Comparison of ENCODE assay signal across 31 cellular contexts in the genomic region with DNA sequence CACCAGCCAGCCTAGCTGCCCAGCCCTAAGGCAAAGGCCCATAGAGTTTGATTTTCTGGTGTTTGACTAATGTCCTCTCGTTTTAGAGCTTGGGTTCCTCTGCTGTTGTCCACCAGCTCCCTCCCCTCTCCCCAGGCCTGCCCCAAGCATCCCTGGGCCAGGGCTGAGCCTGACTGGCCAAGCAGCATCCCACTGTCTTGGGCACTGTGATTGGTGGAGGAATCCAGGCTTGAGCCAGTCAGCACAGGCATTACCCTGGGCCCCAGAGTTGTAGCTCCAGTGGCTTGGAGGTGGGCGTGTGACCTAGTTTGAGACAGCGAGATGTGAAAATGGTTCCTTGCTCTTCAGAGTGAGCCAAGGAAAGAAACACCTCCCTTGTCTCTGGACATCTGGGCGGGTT.
DNase-seq lines count a peak whose midpoint lies in the region; ATAC-seq and TF ChIP-seq lines count a peak whose summit lies in the region.
"Had no signal": no experiment of that assay in that cellular context is flagged by ENCODE, and none has a peak within 500 bp of the region (broad histone marks: within the 10 kb centered on the region; RNA-seq: fewer than 3 reads in every experiment).

No MANE protein-coding gene starts in this region.

- intact Hi-C loops in activated CD4-positive, alpha-beta T cell treated with anti-CD3 and anti-CD28 coated beads, Interleukin-2, amount 10 ng/mL, durations not matched to agents 24 days and 14 days (cut with micrococcal nuclease), result no loop called here
- intact Hi-C loops in naive thymus-derived CD4-positive, alpha-beta T cell (cut with micrococcal nuclease), result no loop called here
- intact Hi-C loops in upper lobe of right lung (cut with DNase I) (no loop called here), A673 (cut with micrococcal nuclease; ENCODE audit: unreplicated experiment) (no loop called here)

- no peaks in the 10 kb centered on the region for H3K36me3 Mint-ChIP-seq in activated CD4-positive, alpha-beta T cell treated with anti-CD3 and anti-CD28 coated beads, Interleukin-2, amount 10 ng/mL, durations not matched to agents 24 days and 14 days (ENCODE audit: low read depth)
- no peaks in the 10 kb centered on the region for H3K36me3 Mint-ChIP-seq in naive thymus-derived CD4-positive, alpha-beta T cell

- H3K4me3 Mint-ChIP-seq in activated CD4-positive, alpha-beta T cell treated with anti-CD3 and anti-CD28 coated beads, Interleukin-2, amount 10 ng/mL, durations not matched to agents 24 days and 14 days, result no peak overlapping the region
- no peak overlapping the region for H3K4me3 Mint-ChIP-seq in naive thymus-derived CD4-positive, alpha-beta T cell
- H3K4me3 Mint-ChIP-seq: activated naive CD4-positive, alpha-beta T cell treated with anti-CD3 and anti-CD28 coated beads for 36 hours; activated T-cell treated with anti-CD3 and anti-CD28 coated beads, Interleukin-2, amount 50 U/mL, for 72 hours; HFFc6 had no signal

- TF ChIP-seq CTCF in RWPE1 (conservative IDR thresholded peaks at IDR 0.05; ENCODE audit: low read depth) (no peak), upper lobe of right lung (IDR thresholded peaks at IDR 0.05) (no peak), A673 (conservative IDR thresholded peaks at IDR 0.05; ENCODE audit: low read depth, low read length) (no peak)

- POLR2A ChIA-PET in RWPE1 (lab: Yijun Ruan, JAX; ENCODE audit: low non-redundant PET), result interaction anchor here (0.6 kb wide), 3 partner anchors 31 to 155 kb away, joined by 3 to 4 read pairs (median 3); no protein-coding TSS in a partner anchor
- POLR2A ChIA-PET in naive thymus-derived CD4-positive, alpha-beta T cell (lab: Charles Lee), result interaction anchor here (1.5 to 2.7 kb wide), 3 partner anchors 11 to 155 kb away, joined by 4 to 12 read pairs (median 10); a partner anchor contains a TSS
- POLR2A ChIA-PET in A673 (lab: Charles Lee; ENCODE audit: low non-redundant PET), result no interaction called here

- H3K9me3 ChIP-seq in naive thymus-derived CD4-positive, alpha-beta T cell (ENCODE audit: control insufficient read depth in 2 of 3, low read length in 3 of 3), result no peaks in the 10 kb centered on the region
- no peaks in the 10 kb centered on the region for H3K9me3 ChIP-seq in upper lobe of right lung
- no peaks in the 10 kb centered on the region for H3K9me3 ChIP-seq in A673 (ENCODE audit: low read depth, low read length, poor library complexity, severe bottlenecking)
- H3K9me3 ChIP-seq: esophagus squamous epithelium, heart right ventricle, Peyer's patch, sigmoid colon, transverse colon had no signal

- H3K4me3 ChIP-seq in naive thymus-derived CD4-positive, alpha-beta T cell (ENCODE audit: low read length), result no peak overlapping the region
- no peak overlapping the region for H3K4me3 ChIP-seq in upper lobe of right lung
- no peak overlapping the region for H3K4me3 ChIP-seq in A673 (ENCODE audit: low read depth, low read length, poor library complexity, severe bottlenecking)
- H3K4me3 ChIP-seq: esophagus squamous epithelium, GM23248, heart right ventricle, Peyer's patch, sigmoid colon, transverse colon had no signal

- H3K4me1 ChIP-seq in naive thymus-derived CD4-positive, alpha-beta T cell (ENCODE audit: control insufficient read depth in 2 of 2, insufficient read depth in 2 of 2, low read length in 2 of 2), result peaks cover 0 to 17% of the 10 kb centered on the region in 2 donors
- peaks cover 18% of the 10 kb centered on the region for H3K4me1 ChIP-seq in upper lobe of right lung
- H3K4me1 ChIP-seq in A673 (ENCODE audit: insufficient read depth, low read length, poor library complexity, severe bottlenecking), result peaks cover 22% of the 10 kb centered on the region

- no peaks in the 10 kb centered on the region for H3K27me3 Mint-ChIP-seq in activated CD4-positive, alpha-beta T cell treated with anti-CD3 and anti-CD28 coated beads, Interleukin-2, amount 10 ng/mL, durations not matched to agents 24 days and 14 days
- H3K27me3 Mint-ChIP-seq in naive thymus-derived CD4-positive, alpha-beta T cell, result no peaks in the 10 kb centered on the region

- CTCF ChIA-PET in RWPE1 (lab: Yijun Ruan, JAX) (interaction anchor here (0.6 to 0.8 kb wide), 2 partner anchors 248 to 294 kb away, joined by 3 read pairs; no protein-coding TSS in a partner anchor), A673 (lab: Charles Lee) (no interaction called here)
- CTCF ChIA-PET in naive thymus-derived CD4-positive, alpha-beta T cell (lab: Charles Lee), result interaction anchor here (1.5 kb wide), 1 partner anchor 294 kb away, joined by 7 read pairs; no protein-coding TSS in a partner anchor

- BruUV-seq in A673 (replicated peaks; lab: Mats Ljungman, UMichigan), result no TSS peak

- H3K36me3 ChIP-seq in naive thymus-derived CD4-positive, alpha-beta T cell (ENCODE audit: control insufficient read depth in 2 of 3, insufficient read depth in 3 of 3, low read length in 3 of 3), result no peaks in the 10 kb centered on the region
- H3K36me3 ChIP-seq in upper lobe of right lung, result no peaks in the 10 kb centered on the region
- no peaks in the 10 kb centered on the region for H3K36me3 ChIP-seq in A673 (ENCODE audit: insufficient read depth, low read length, poor library complexity, severe bottlenecking)
- H3K36me3 ChIP-seq: esophagus squamous epithelium, heart right ventricle, Peyer's patch, sigmoid colon, transverse colon had no signal

- ATAC-seq in naive thymus-derived CD4-positive, alpha-beta T cell, result no peak
- ATAC-seq in upper lobe of right lung (no peak), GM21381 (IDR thresholded peaks at IDR 0.05; ENCODE audit: unreplicated experiment) (no peak), esophagus mucosa (no peak)
- ATAC-seq: heart right ventricle, left ventricle myocardium superior had no signal

- no peak for DNase-seq in activated CD4-positive, alpha-beta T cell treated with anti-CD3 and anti-CD28 coated beads, Interleukin-2, amount 10 ng/mL, durations not matched to agents 24 days and 14 days
- no peak for DNase-seq in activated CD4-positive, alpha-beta T cell treated with anti-CD3 and anti-CD28 coated beads, Interleukin-2, amount 50 U/mL, for 48 hours
- DNase-seq in RWPE1 (ENCODE audit: low spot score) (no peak), upper lobe of right lung (peak; percentile 43), A673 (ENCODE audit: low spot score) (no peak)
- DNase-seq in naive thymus-derived CD4-positive, alpha-beta T cell, result no peak
- DNase-seq: 8988T; activated naive CD4-positive, alpha-beta T cell treated with anti-CD3 and anti-CD28 coated beads for 36 hours; activated T-cell treated with anti-CD3 and anti-CD28 coated beads, Interleukin-2, amount 50 U/mL, for 72 hours; caudate nucleus; dermis blood vessel endothelial cell; esophagus squamous epithelium; foreskin melanocyte; GM23248; heart right ventricle; HFFc6; left ventricle myocardium superior; NCI-H1048; NCI-H2107; NCI-H446; NCI-H774; SIG-M5; sigmoid colon; stimulated activated CD4-positive, alpha-beta T cell treated with anti-CD3 and anti-CD28 coated beads, Interleukin-12 subunit alpha, Interleukin-12 subunit beta, amount 100 ng/mL, for 4 hours; stimulated activated CD4-positive, alpha-beta T cell treated with anti-CD3 and anti-CD28 coated beads, Interleukin-2, amount 100 ng/mL, for 48 hours; SW 1271; T-helper 9 cell; transverse colon had no signal

- no peaks in the 10 kb centered on the region for H3K27me3 ChIP-seq in naive thymus-derived CD4-positive, alpha-beta T cell (ENCODE audit: control insufficient read depth in 2 of 2, insufficient read depth in 2 of 2, low read length in 2 of 2)
- H3K27me3 ChIP-seq in upper lobe of right lung (no peaks in the 10 kb centered on the region), A673 (replicated peaks; ENCODE audit: insufficient read depth, low read depth, low read length, poor library complexity) (no peaks in the 10 kb centered on the region)
- H3K27me3 ChIP-seq: esophagus squamous epithelium, heart right ventricle, Peyer's patch, sigmoid colon, transverse colon had no signal

- H3K27ac ChIP-seq in RWPE1, result peak overlapping the region; percentile 83
- no peak overlapping the region for H3K27ac ChIP-seq in naive thymus-derived CD4-positive, alpha-beta T cell (ENCODE audit: low read depth, low read length)
- H3K27ac ChIP-seq in upper lobe of right lung, result no peak overlapping the region
- no peak overlapping the region for H3K27ac ChIP-seq in A673 (ENCODE audit: low read depth, low read length, poor library complexity, severe bottlenecking)
- H3K27ac ChIP-seq: GM23248, Peyer's patch, transverse colon had no signal

- peaks cover 19% of the 10 kb centered on the region for H3K4me1 Mint-ChIP-seq in activated CD4-positive, alpha-beta T cell treated with anti-CD3 and anti-CD28 coated beads, Interleukin-2, amount 10 ng/mL, durations not matched to agents 24 days and 14 days
- peaks cover 0 to 28% (median 22%) of the 10 kb centered on the region in 7 donors for H3K4me1 Mint-ChIP-seq in naive thymus-derived CD4-positive, alpha-beta T cell

- H3K27ac Mint-ChIP-seq in activated CD4-positive, alpha-beta T cell treated with anti-CD3 and anti-CD28 coated beads, Interleukin-2, amount 10 ng/mL, durations not matched to agents 24 days and 14 days, result peak overlapping the region; percentile 29
- H3K27ac Mint-ChIP-seq in naive thymus-derived CD4-positive, alpha-beta T cell, result peak overlapping the region in 7 of 9 donors; percentile 9 to 76 (median 50)
- H3K27ac Mint-ChIP-seq: activated naive CD4-positive, alpha-beta T cell treated with anti-CD3 and anti-CD28 coated beads for 36 hours; activated T-cell treated with anti-CD3 and anti-CD28 coated beads, Interleukin-2, amount 50 U/mL, for 72 hours; HFFc6 had no signal

- no peaks in the 10 kb centered on the region for H3K9me3 Mint-ChIP-seq in activated CD4-positive, alpha-beta T cell treated with anti-CD3 and anti-CD28 coated beads, Interleukin-2, amount 10 ng/mL, durations not matched to agents 24 days and 14 days
- no peaks in the 10 kb centered on the region for H3K9me3 Mint-ChIP-seq in naive thymus-derived CD4-positive, alpha-beta T cell
- H3K9me3 Mint-ChIP-seq: activated naive CD4-positive, alpha-beta T cell treated with anti-CD3 and anti-CD28 coated beads for 36 hours; activated T-cell treated with anti-CD3 and anti-CD28 coated beads, Interleukin-2, amount 50 U/mL, for 72 hours; HFFc6 had no signal
